In the genomic region with DNA sequence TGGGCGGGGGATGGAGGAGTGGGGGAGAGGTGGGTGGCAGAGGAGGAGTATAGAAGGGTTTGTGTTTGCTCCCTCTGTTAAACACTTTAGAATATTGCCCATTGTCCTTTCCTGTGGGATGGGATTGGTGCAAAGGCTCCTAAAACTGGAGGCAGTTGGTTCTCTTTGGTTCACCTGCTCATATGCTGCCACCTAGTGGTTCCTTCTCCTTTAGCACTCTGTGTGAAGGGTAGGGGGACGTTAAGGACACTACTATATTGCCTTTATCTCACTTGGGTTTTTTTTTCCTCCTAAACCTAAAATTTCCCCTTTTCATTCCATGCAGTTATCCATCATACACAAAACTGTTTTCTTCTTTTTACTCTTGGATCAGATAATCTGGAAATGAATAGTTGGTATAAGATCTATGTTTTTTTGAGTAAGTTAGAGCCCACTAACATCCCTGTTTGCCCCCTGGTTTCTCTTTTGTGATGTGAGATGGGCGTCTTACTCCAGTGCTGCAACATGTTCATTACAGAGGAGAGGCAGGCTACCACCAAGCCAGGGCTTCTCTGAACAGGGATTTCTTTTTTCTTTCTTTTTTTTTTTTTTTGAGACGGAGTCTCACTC, we compare ENCODE assay signal across 8 cellular contexts. TPM values are rescaled to one million over a fixed set of nuclear protein-coding genes. Genes with fewer than 3 reads are reported as not detected.
A peak's percentile ranks its signal among the peaks of the same experiment; 100 is the strongest.
DNase-seq lines count a peak whose midpoint lies in the region; ATAC-seq and TF ChIP-seq lines count a peak whose summit lies in the region.

No MANE protein-coding gene starts in this region.

- H3K27ac Mint-ChIP-seq in T-helper 2 cell treated with Interferon-gamma antibody and Interleukin-4, amounts not matched to agents 5 μg/mL and 100 μg/mL, for 36 hours = no peak overlapping the region

- no peaks in the 10 kb centered on the region for H3K4me1 ChIP-seq in breast epithelium

- H3K36me3 Mint-ChIP-seq in T-helper 2 cell treated with Interferon-gamma antibody and Interleukin-4, amounts not matched to agents 5 μg/mL and 100 μg/mL, for 36 hours (ENCODE audit: low read depth) = peaks cover 28% of the 10 kb centered on the region

- no peaks in the 10 kb centered on the region for H3K9me3 ChIP-seq in breast epithelium

- no peak overlapping the region for H3K4me3 ChIP-seq in breast epithelium

- no peaks in the 10 kb centered on the region for H3K4me1 Mint-ChIP-seq in T-helper 2 cell treated with Interferon-gamma antibody and Interleukin-4, amounts not matched to agents 5 μg/mL and 100 μg/mL, for 36 hours (ENCODE audit: low read depth)

- peak; percentile 57 to 85 (median 79) for TF ChIP-seq CTCF in breast epithelium (IDR thresholded peaks at IDR 0.05)

- no peaks in the 10 kb centered on the region for H3K27me3 Mint-ChIP-seq in T-helper 2 cell treated with Interferon-gamma antibody and Interleukin-4, amounts not matched to agents 5 μg/mL and 100 μg/mL, for 36 hours (ENCODE audit: low read depth)

- H3K27me3 ChIP-seq in breast epithelium = no peaks in the 10 kb centered on the region

- no peak overlapping the region for H3K27ac ChIP-seq in breast epithelium

- H3K9me3 Mint-ChIP-seq in T-helper 2 cell treated with Interferon-gamma antibody and Interleukin-4, amounts not matched to agents 5 μg/mL and 100 μg/mL, for 36 hours = no peaks in the 10 kb centered on the region

- no peak for TF ChIP-seq POLR2A in breast epithelium (IDR thresholded peaks at IDR 0.05)

- no peak overlapping the region for H3K4me3 Mint-ChIP-seq in T-helper 2 cell treated with Interferon-gamma antibody and Interleukin-4, amounts not matched to agents 5 μg/mL and 100 μg/mL, for 36 hours

- ATAC-seq in GM19452 (IDR thresholded peaks at IDR 0.05; ENCODE audit: unreplicated experiment) = no peak

- intact Hi-C loops in breast epithelium (cut with DNase I; ENCODE audit: low total_unique reads) = no loop called here

- DNase-seq in T-helper 2 cell (peak in 4 of 5 experiments; percentile 11 to 59 (median 24)), NCI-H146 (lab: John Stamatoyannopoulos, UW) (peak; percentile 61), T-helper 1 cell (peak in 4 of 5 donors; percentile 21 to 51 (median 44)), breast epithelium (ENCODE audit: low spot score in 2 of 2) (peak in 1 of 2 donors; percentile 44), iris pigment epithelial cell (ENCODE audit: low read depth) (peak; percentile 48)
- DNase-seq in T-helper 2 cell treated with Interferon-gamma antibody and Interleukin-4, amounts not matched to agents 5 μg/mL and 100 μg/mL, for 36 hours (ENCODE audit: low spot score) = no peak
- peak; percentile 19 for DNase-seq in stimulated activated CD4-positive, alpha-beta T cell treated with anti-CD3 and anti-CD28 coated beads, Interleukin-4, amount 100 ng/mL, for 1 hour

- no peaks in the 10 kb centered on the region for H3K36me3 ChIP-seq in breast epithelium

RNA-seq across cellular contexts. Expression of a gene that starts 23.8 kb away (rescaled TPM):
- total RNA-seq in breast epithelium = 10 to 100 TPM; 13.4 to 19.7 (median 14.2) TPM

RNA-seq across cellular contexts. Expression of a gene that starts 30.0 kb away (rescaled TPM):
- total RNA-seq in breast epithelium = 10 to 100 TPM; 29.0 to 45.8 (median 45.2) TPM
